In the genomic region with DNA sequence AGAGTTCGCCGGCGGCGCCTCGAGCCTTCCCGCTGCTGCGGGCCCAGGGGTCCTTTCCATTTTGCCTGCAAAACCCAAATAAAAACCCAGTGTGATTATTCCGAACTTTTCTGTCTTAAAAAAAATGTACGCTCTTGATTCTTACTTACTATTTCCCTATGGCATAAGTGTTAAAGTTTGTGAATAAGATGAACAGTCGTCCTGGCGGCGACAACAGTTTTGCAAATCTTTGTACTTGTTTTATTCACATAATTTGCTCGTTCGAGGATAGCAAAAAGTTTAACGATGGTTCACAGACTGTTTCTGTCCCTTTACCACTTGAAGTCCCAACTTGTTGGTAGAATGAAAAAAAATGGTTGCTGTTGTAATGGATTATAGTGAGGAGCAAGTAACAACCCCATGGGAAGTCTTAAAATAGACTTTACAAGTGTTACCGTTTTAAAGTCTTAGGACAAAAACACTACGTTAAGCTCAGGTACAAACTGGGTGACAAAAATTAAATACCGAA, we compare ENCODE assay signal across 1 cellular context.
TF ChIP-seq lines count a peak whose summit lies in the region.

No MANE protein-coding gene starts in this region.

TF ChIP-seq in WTC11, 78 proteins besides CTCF, POLR2A, EP300 and RAD21 (continued from another document):
- TF ChIP-seq, protein P1, sequence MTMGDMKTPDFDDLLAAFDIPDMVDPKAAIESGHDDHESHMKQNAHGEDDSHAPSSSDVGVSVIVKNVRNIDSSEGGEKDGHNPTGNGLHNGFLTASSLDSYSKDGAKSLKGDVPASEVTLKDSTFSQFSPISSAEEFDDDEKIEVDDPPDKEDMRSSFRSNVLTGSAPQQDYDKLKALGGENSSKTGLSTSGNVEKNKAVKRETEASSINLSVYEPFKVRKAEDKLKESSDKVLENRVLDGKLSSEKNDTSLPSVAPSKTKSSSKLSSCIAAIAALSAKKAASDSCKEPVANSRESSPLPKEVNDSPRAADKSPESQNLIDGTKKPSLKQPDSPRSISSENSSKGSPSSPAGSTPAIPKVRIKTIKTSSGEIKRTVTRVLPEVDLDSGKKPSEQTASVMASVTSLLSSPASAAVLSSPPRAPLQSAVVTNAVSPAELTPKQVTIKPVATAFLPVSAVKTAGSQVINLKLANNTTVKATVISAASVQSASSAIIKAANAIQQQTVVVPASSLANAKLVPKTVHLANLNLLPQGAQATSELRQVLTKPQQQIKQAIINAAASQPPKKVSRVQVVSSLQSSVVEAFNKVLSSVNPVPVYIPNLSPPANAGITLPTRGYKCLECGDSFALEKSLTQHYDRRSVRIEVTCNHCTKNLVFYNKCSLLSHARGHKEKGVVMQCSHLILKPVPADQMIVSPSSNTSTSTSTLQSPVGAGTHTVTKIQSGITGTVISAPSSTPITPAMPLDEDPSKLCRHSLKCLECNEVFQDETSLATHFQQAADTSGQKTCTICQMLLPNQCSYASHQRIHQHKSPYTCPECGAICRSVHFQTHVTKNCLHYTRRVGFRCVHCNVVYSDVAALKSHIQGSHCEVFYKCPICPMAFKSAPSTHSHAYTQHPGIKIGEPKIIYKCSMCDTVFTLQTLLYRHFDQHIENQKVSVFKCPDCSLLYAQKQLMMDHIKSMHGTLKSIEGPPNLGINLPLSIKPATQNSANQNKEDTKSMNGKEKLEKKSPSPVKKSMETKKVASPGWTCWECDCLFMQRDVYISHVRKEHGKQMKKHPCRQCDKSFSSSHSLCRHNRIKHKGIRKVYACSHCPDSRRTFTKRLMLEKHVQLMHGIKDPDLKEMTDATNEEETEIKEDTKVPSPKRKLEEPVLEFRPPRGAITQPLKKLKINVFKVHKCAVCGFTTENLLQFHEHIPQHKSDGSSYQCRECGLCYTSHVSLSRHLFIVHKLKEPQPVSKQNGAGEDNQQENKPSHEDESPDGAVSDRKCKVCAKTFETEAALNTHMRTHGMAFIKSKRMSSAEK (CRISPR knock-in tag; IDR thresholded peaks at IDR 0.05; ENCODE audit: borderline replicate concordance), result no peak
- no peak for TF ChIP-seq NFE2L1 (CRISPR knock-in tag; IDR thresholded peaks at IDR 0.05)
- TF ChIP-seq, protein P2, sequence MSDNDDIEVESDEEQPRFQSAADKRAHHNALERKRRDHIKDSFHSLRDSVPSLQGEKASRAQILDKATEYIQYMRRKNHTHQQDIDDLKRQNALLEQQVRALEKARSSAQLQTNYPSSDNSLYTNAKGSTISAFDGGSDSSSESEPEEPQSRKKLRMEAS (CRISPR knock-in tag; IDR thresholded peaks at IDR 0.05), result no peak
